Comparison of ENCODE assay signal across 1 cellular context in the genomic region with DNA sequence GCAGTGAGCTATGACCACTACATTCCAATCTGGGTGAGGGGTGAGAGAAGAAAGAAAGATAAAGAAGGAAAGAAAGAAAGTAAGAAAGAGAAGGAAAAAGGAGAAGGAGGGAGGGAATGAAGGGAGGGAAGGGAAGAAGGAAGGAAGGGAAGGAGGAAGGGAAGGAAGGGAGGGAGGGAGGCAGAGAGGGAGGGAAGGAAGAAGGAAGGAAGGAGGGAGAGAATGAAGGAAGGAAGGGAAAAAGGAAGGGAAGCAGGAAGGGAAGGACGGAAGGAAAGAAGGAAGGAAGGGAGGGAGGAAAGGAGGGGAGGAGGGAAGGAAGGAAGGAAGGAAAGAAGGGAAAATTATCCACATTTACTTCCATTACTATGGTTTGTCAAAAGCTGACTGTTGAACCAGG.
TF ChIP-seq lines count a peak whose summit lies in the region.

No MANE protein-coding gene starts in this region.

TF ChIP-seq in K562, 482 proteins besides CTCF, POLR2A, EP300 and RAD21 (continued from another document):
- TF ChIP-seq, protein P1, sequence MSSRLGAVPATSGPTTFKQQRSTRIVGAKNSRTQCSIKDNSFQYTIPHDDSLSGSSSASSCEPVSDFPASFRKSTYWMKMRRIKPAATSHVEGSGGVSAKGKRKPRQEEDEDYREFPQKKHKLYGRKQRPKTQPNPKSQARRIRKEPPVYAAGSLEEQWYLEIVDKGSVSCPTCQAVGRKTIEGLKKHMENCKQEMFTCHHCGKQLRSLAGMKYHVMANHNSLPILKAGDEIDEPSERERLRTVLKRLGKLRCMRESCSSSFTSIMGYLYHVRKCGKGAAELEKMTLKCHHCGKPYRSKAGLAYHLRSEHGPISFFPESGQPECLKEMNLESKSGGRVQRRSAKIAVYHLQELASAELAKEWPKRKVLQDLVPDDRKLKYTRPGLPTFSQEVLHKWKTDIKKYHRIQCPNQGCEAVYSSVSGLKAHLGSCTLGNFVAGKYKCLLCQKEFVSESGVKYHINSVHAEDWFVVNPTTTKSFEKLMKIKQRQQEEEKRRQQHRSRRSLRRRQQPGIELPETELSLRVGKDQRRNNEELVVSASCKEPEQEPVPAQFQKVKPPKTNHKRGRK (tag; IDR thresholded peaks at IDR 0.05), result peak; percentile 64
